1 cellular context compared by ENCODE assay signal in the genomic region with DNA sequence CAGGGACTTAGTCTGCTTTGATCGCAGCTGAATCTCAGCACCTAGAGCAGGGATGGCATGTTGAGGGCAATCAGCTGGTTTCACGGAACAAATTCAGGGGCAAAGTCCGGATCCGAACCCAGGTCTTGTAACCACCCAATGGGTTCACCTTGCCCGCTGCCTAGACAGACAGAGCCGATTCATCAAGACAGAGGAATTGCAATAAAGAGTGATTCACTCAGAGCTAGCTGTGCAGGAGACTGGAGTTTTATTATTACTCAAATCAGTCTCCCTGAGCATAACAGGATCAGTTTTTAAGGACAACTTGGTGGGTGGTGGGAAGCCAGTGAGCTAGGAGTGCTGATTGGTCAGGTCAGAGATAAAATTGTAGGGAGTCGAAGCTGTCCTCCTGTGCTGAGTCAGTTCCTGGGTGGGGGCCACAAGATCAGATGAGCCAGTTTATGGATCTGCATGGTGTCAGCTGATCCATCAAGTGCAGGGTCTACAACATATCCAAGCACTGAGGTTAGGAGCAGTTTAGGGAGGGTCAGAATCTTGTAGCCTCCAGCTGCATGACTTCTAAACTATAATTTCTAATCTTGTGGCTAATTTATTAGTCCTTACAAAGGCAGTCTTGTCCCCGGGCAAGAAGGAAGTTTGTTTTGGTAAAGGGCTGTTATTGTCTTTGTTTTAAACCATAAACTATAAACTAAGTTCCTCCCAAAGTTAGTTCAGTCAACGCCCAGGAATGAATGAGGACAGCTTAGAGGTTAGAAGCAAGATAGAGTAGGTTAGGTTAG.
TF ChIP-seq lines count a peak whose summit lies in the region.

No MANE protein-coding gene starts in this region.

TF ChIP-seq in K562, 482 proteins besides CTCF, POLR2A, EP300 and RAD21 (continued from another document and continues in another):
- TF ChIP-seq, protein P1, sequence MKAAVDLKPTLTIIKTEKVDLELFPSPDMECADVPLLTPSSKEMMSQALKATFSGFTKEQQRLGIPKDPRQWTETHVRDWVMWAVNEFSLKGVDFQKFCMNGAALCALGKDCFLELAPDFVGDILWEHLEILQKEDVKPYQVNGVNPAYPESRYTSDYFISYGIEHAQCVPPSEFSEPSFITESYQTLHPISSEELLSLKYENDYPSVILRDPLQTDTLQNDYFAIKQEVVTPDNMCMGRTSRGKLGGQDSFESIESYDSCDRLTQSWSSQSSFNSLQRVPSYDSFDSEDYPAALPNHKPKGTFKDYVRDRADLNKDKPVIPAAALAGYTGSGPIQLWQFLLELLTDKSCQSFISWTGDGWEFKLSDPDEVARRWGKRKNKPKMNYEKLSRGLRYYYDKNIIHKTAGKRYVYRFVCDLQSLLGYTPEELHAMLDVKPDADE (conservative IDR thresholded peaks at IDR 0.05; ENCODE audit: control insufficient read depth, low read depth, low read length), result no peak
- TF ChIP-seq, protein P2, sequence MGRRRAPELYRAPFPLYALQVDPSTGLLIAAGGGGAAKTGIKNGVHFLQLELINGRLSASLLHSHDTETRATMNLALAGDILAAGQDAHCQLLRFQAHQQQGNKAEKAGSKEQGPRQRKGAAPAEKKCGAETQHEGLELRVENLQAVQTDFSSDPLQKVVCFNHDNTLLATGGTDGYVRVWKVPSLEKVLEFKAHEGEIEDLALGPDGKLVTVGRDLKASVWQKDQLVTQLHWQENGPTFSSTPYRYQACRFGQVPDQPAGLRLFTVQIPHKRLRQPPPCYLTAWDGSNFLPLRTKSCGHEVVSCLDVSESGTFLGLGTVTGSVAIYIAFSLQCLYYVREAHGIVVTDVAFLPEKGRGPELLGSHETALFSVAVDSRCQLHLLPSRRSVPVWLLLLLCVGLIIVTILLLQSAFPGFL (CRISPR knock-in tag; IDR thresholded peaks at IDR 0.05), result no peak
- TF ChIP-seq, protein P3, sequence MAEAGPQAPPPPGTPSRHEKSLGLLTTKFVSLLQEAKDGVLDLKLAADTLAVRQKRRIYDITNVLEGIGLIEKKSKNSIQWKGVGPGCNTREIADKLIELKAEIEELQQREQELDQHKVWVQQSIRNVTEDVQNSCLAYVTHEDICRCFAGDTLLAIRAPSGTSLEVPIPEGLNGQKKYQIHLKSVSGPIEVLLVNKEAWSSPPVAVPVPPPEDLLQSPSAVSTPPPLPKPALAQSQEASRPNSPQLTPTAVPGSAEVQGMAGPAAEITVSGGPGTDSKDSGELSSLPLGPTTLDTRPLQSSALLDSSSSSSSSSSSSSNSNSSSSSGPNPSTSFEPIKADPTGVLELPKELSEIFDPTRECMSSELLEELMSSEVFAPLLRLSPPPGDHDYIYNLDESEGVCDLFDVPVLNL (CRISPR knock-in tag; IDR thresholded peaks at IDR 0.05; ENCODE audit: low read depth), result no peak
- TF ChIP-seq, protein P4, sequence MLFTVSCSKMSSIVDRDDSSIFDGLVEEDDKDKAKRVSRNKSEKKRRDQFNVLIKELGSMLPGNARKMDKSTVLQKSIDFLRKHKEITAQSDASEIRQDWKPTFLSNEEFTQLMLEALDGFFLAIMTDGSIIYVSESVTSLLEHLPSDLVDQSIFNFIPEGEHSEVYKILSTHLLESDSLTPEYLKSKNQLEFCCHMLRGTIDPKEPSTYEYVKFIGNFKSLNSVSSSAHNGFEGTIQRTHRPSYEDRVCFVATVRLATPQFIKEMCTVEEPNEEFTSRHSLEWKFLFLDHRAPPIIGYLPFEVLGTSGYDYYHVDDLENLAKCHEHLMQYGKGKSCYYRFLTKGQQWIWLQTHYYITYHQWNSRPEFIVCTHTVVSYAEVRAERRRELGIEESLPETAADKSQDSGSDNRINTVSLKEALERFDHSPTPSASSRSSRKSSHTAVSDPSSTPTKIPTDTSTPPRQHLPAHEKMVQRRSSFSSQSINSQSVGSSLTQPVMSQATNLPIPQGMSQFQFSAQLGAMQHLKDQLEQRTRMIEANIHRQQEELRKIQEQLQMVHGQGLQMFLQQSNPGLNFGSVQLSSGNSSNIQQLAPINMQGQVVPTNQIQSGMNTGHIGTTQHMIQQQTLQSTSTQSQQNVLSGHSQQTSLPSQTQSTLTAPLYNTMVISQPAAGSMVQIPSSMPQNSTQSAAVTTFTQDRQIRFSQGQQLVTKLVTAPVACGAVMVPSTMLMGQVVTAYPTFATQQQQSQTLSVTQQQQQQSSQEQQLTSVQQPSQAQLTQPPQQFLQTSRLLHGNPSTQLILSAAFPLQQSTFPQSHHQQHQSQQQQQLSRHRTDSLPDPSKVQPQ (CRISPR knock-in tag; IDR thresholded peaks at IDR 0.05; ENCODE audit: borderline replicate concordance), result no peak
- TF ChIP-seq TEAD1 (CRISPR knock-in tag; IDR thresholded peaks at IDR 0.05) (no peak), SP2 (IDR thresholded peaks at IDR 0.05; ENCODE audit: extremely low read depth, low read depth, low read length, poor library complexity, severe bottlenecking) (no peak), CBX5 (IDR thresholded peaks at IDR 0.05; ENCODE audit: borderline replicate concordance, low read depth) (no peak), ZNF121 (CRISPR knock-in tag; conservative IDR thresholded peaks at IDR 0.05) (no peak), LEF1 (IDR thresholded peaks at IDR 0.05) (no peak), ZNF282 (CRISPR knock-in tag; IDR thresholded peaks at IDR 0.05) (no peak), CREBBP (IDR thresholded peaks at IDR 0.05; ENCODE audit: low read depth, low read length) (no peak), HDAC3 (IDR thresholded peaks at IDR 0.05; ENCODE audit: borderline replicate concordance, partially characterized antibody) (no peak), MECOM (CRISPR knock-in tag; IDR thresholded peaks at IDR 0.05) (0 out of 2 replicates have a peak, but pooled peaks have one; percentile 13)
- TF ChIP-seq, protein P5, sequence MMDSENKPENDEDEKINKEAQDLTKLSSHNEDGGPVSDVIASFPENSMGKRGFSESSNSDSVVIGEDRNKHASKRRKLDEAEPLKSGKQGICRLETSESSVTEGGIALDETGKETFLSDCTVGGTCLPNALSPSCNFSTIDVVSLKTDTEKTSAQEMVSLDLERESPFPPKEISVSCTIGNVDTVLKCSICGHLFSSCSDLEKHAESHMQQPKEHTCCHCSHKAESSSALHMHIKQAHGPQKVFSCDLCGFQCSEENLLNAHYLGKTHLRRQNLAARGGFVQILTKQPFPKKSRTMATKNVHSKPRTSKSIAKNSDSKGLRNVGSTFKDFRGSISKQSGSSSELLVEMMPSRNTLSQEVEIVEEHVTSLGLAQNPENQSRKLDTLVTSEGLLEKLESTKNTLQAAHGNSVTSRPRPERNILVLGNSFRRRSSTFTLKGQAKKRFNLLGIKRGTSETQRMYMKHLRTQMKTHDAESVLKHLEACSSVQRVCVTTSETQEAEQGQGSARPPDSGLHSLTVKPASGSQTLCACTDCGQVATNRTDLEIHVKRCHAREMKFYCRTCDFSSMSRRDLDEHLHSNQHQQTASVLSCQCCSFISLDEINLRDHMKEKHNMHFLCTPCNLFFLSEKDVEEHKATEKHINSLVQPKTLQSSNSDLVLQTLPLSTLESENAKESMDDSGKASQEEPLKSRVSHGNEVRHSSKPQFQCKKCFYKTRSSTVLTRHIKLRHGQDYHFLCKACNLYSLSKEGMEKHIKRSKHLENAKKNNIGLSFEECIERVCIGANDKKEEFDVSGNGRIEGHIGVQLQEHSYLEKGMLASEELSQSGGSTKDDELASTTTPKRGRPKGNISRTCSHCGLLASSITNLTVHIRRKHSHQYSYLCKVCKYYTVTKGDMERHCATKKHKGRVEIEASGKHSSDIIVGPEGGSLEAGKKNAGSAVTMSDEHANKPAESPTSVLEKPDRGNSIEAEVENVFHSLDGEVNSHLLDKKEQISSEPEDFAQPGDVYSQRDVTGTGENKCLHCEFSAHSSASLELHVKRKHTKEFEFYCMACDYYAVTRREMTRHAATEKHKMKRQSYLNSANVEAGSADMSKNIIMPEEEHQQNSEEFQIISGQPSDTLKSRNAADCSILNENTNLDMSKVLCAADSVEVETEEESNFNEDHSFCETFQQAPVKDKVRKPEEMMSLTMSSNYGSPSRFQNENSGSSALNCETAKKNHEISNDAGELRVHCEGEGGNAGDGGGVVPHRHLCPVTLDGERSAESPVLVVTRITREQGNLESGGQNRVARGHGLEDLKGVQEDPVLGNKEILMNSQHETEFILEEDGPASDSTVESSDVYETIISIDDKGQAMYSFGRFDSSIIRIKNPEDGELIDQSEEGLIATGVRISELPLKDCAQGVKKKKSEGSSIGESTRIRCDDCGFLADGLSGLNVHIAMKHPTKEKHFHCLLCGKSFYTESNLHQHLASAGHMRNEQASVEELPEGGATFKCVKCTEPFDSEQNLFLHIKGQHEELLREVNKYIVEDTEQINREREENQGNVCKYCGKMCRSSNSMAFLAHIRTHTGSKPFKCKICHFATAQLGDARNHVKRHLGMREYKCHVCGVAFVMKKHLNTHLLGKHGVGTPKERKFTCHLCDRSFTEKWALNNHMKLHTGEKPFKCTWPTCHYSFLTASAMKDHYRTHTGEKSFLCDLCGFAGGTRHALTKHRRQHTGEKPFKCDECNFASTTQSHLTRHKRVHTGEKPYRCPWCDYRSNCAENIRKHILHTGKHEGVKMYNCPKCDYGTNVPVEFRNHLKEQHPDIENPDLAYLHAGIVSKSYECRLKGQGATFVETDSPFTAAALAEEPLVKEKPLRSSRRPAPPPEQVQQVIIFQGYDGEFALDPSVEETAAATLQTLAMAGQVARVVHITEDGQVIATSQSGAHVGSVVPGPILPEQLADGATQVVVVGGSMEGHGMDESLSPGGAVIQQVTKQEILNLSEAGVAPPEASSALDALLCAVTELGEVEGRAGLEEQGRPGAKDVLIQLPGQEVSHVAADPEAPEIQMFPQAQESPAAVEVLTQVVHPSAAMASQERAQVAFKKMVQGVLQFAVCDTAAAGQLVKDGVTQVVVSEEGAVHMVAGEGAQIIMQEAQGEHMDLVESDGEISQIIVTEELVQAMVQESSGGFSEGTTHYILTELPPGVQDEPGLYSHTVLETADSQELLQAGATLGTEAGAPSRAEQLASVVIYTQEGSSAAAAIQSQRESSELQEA (IDR thresholded peaks at IDR 0.05; ENCODE audit: low read depth), result no peak
- TF ChIP-seq, protein P6, sequence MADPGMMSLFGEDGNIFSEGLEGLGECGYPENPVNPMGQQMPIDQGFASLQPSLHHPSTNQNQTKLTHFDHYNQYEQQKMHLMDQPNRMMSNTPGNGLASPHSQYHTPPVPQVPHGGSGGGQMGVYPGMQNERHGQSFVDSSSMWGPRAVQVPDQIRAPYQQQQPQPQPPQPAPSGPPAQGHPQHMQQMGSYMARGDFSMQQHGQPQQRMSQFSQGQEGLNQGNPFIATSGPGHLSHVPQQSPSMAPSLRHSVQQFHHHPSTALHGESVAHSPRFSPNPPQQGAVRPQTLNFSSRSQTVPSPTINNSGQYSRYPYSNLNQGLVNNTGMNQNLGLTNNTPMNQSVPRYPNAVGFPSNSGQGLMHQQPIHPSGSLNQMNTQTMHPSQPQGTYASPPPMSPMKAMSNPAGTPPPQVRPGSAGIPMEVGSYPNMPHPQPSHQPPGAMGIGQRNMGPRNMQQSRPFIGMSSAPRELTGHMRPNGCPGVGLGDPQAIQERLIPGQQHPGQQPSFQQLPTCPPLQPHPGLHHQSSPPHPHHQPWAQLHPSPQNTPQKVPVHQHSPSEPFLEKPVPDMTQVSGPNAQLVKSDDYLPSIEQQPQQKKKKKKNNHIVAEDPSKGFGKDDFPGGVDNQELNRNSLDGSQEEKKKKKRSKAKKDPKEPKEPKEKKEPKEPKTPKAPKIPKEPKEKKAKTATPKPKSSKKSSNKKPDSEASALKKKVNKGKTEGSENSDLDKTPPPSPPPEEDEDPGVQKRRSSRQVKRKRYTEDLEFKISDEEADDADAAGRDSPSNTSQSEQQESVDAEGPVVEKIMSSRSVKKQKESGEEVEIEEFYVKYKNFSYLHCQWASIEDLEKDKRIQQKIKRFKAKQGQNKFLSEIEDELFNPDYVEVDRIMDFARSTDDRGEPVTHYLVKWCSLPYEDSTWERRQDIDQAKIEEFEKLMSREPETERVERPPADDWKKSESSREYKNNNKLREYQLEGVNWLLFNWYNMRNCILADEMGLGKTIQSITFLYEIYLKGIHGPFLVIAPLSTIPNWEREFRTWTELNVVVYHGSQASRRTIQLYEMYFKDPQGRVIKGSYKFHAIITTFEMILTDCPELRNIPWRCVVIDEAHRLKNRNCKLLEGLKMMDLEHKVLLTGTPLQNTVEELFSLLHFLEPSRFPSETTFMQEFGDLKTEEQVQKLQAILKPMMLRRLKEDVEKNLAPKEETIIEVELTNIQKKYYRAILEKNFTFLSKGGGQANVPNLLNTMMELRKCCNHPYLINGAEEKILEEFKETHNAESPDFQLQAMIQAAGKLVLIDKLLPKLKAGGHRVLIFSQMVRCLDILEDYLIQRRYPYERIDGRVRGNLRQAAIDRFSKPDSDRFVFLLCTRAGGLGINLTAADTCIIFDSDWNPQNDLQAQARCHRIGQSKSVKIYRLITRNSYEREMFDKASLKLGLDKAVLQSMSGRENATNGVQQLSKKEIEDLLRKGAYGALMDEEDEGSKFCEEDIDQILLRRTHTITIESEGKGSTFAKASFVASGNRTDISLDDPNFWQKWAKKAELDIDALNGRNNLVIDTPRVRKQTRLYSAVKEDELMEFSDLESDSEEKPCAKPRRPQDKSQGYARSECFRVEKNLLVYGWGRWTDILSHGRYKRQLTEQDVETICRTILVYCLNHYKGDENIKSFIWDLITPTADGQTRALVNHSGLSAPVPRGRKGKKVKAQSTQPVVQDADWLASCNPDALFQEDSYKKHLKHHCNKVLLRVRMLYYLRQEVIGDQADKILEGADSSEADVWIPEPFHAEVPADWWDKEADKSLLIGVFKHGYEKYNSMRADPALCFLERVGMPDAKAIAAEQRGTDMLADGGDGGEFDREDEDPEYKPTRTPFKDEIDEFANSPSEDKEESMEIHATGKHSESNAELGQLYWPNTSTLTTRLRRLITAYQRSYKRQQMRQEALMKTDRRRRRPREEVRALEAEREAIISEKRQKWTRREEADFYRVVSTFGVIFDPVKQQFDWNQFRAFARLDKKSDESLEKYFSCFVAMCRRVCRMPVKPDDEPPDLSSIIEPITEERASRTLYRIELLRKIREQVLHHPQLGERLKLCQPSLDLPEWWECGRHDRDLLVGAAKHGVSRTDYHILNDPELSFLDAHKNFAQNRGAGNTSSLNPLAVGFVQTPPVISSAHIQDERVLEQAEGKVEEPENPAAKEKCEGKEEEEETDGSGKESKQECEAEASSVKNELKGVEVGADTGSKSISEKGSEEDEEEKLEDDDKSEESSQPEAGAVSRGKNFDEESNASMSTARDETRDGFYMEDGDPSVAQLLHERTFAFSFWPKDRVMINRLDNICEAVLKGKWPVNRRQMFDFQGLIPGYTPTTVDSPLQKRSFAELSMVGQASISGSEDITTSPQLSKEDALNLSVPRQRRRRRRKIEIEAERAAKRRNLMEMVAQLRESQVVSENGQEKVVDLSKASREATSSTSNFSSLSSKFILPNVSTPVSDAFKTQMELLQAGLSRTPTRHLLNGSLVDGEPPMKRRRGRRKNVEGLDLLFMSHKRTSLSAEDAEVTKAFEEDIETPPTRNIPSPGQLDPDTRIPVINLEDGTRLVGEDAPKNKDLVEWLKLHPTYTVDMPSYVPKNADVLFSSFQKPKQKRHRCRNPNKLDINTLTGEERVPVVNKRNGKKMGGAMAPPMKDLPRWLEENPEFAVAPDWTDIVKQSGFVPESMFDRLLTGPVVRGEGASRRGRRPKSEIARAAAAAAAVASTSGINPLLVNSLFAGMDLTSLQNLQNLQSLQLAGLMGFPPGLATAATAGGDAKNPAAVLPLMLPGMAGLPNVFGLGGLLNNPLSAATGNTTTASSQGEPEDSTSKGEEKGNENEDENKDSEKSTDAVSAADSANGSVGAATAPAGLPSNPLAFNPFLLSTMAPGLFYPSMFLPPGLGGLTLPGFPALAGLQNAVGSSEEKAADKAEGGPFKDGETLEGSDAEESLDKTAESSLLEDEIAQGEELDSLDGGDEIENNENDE (IDR thresholded peaks at IDR 0.05; ENCODE audit: low read depth, low read length), result no peak
- TF ChIP-seq, protein P7, sequence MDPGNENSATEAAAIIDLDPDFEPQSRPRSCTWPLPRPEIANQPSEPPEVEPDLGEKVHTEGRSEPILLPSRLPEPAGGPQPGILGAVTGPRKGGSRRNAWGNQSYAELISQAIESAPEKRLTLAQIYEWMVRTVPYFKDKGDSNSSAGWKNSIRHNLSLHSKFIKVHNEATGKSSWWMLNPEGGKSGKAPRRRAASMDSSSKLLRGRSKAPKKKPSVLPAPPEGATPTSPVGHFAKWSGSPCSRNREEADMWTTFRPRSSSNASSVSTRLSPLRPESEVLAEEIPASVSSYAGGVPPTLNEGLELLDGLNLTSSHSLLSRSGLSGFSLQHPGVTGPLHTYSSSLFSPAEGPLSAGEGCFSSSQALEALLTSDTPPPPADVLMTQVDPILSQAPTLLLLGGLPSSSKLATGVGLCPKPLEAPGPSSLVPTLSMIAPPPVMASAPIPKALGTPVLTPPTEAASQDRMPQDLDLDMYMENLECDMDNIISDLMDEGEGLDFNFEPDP (CRISPR knock-in tag; IDR thresholded peaks at IDR 0.05), result no peak
